Comparison of ENCODE assay signal across 8 cellular contexts in genomic region chr1:179229214-179230140, GRCh38. TPM values are rescaled to one million over a fixed set of nuclear protein-coding genes. Genes with fewer than 3 reads are reported as not detected.
A peak's percentile ranks its signal among the peaks of the same experiment; 100 is the strongest.
DNase-seq lines count a peak whose midpoint lies in the region; ATAC-seq and TF ChIP-seq lines count a peak whose summit lies in the region.

Gene ABL2, minus strand, starts transcription at chr1:179229677. Its CDS starts 280 bp downstream, at chr1:179229397.

- H3K36me3 ChIP-seq in BE2C = peaks cover 8% of the 10 kb centered on the region
- H3K36me3 ChIP-seq in neuronal stem cell (replicated peaks in 1 of 2; ENCODE audit: control insufficient read depth in 2 of 2, insufficient read depth in 2 of 2, low read length in 2 of 2) = peaks cover 3 to 17% of the 10 kb centered on the region in 2 donors
- H3K36me3 ChIP-seq in suprapubic skin = no peaks in the 10 kb centered on the region

- no peak within 1 kb of the TSS for H4K91ac ChIP-seq in neuronal stem cell (ENCODE audit: low read depth, low read length, poor library complexity)

- H2AFZ ChIP-seq in neuronal stem cell (ENCODE audit: low read length) = peak within 1 kb of the TSS; percentile 96

- ATAC-seq in HG03442 (IDR thresholded peaks at IDR 0.05; ENCODE audit: unreplicated experiment) = peak; percentile 55

- H3K4me1 ChIP-seq in BE2C = no peaks in the 10 kb centered on the region; the same call in 1 of the 2 replicates
- H3K4me1 ChIP-seq in neuronal stem cell (ENCODE audit: control insufficient read depth in 2 of 2, insufficient read depth in 1 of 2, low read depth in 1 of 2, low read length in 2 of 2) = peaks cover 2 to 4% of the 10 kb centered on the region in 2 donors
- H3K4me1 ChIP-seq in suprapubic skin = peaks cover 24% of the 10 kb centered on the region

- peak within 1 kb of the TSS; percentile 98 for H3K18ac ChIP-seq in neuronal stem cell (ENCODE audit: low read length)

- H3K14ac ChIP-seq in neuronal stem cell (ENCODE audit: low read length) = peak within 1 kb of the TSS; percentile 82

- H3K27ac ChIP-seq in neuronal stem cell (replicated peaks; ENCODE audit: low read length) (peak within 1 kb of the TSS; percentile 89), suprapubic skin (peak within 1 kb of the TSS; percentile 87)

- TF ChIP-seq CTCF in BE2C (IDR thresholded peaks at IDR 0.05; ENCODE audit: low read depth, low read length) (no peak), fibroblast of the aortic adventitia (IDR thresholded peaks at IDR 0.05; ENCODE audit: insufficient read depth, low read length) (no peak), suprapubic skin (IDR thresholded peaks at IDR 0.05) (no peak)

- H3K9ac ChIP-seq in neuronal stem cell (ENCODE audit: low read depth, low read length, poor library complexity) = peak within 1 kb of the TSS; percentile 93

- peak within 1 kb of the TSS; percentile 56 for H2AK5ac ChIP-seq in neuronal stem cell (ENCODE audit: low read depth, low read length)

- TF ChIP-seq POLR2A in GM19193 (IDR thresholded peaks at IDR 0.05; ENCODE audit: extremely low read depth, insufficient read depth, insufficient read length) = peak; percentile 51
- no peak for TF ChIP-seq POLR2A in suprapubic skin (IDR thresholded peaks at IDR 0.05)

- peak within 1 kb of the TSS; percentile 85 for H2BK120ac ChIP-seq in neuronal stem cell (ENCODE audit: low read depth, low read length)

- peak within 1 kb of the TSS; percentile 97 for H2BK5ac ChIP-seq in neuronal stem cell (ENCODE audit: low read length)

- no peak within 1 kb of the TSS for H3K4ac ChIP-seq in neuronal stem cell (ENCODE audit: low read length)

- TF ChIP-seq EP300 in suprapubic skin (IDR thresholded peaks at IDR 0.05) = no peak

- H2BK15ac ChIP-seq in neuronal stem cell (ENCODE audit: low read length) = peak within 1 kb of the TSS; percentile 94

- H3K27me3 ChIP-seq in BE2C (no peaks in the 10 kb centered on the region), neuronal stem cell (ENCODE audit: control insufficient read depth in 3 of 3, insufficient read depth in 3 of 3, low read depth in 1 of 3, low read length in 3 of 3) (no peaks in the 10 kb centered on the region), suprapubic skin (no peaks in the 10 kb centered on the region)

- H3K79me1 ChIP-seq in neuronal stem cell (ENCODE audit: low read depth, low read length) = peaks cover 2% of the 10 kb centered on the region

- DNase-seq in BE2C = peak; percentile 62
- DNase-seq in OCI-M1 (lab: John Stamatoyannopoulos, UW) = peak; percentile 65
- peak; percentile 32 for DNase-seq in activated T-helper 9 cell treated with anti-CD3 and anti-CD28 coated beads, Interleukin-2, amount 50 U/mL, for 16 hours (ENCODE audit: low read depth)
- peak; percentile 6 for DNase-seq in fibroblast of the aortic adventitia (ENCODE audit: low read depth)
- DNase-seq in neuronal stem cell (ENCODE audit: low spot score) = peak; percentile 72
- DNase-seq in suprapubic skin (ENCODE audit: low spot score in 2 of 2) = peak; percentile 70 to 80

- no CpG with 5 or more reads among the region's 94 CpGs for WGBS in neuronal stem cell (ENCODE audit: extremely low coverage in 2 of 2, insufficient read length in 2 of 2, insufficient replicate concordance in 1 of 2), 2 donors
- WGBS in suprapubic skin = 0% methylated on average over 16 of the region's 94 CpGs

- peak within 1 kb of the TSS; percentile 90 for H3K23ac ChIP-seq in neuronal stem cell (ENCODE audit: low read depth, low read length, poor library complexity)

- H4K8ac ChIP-seq in neuronal stem cell (ENCODE audit: low read depth, low read length) = no peak within 1 kb of the TSS

- H3K4me3 ChIP-seq in BE2C (ENCODE audit: low read depth, low read length) (peak within 1 kb of the TSS; percentile 80), fibroblast of the aortic adventitia (ENCODE audit: low read depth, low read length) (peak within 1 kb of the TSS; percentile 83), neuronal stem cell (ENCODE audit: low read length in 2 of 2) (peak within 1 kb of the TSS; percentile 74 to 98), suprapubic skin (peak within 1 kb of the TSS; percentile 99)

- H3K4me2 ChIP-seq in neuronal stem cell (ENCODE audit: insufficient read depth, low read length, poor library complexity, severe bottlenecking) = peak within 1 kb of the TSS; percentile 79

- peak within 1 kb of the TSS; percentile 70 for H2BK12ac ChIP-seq in neuronal stem cell (ENCODE audit: low read length)

- H3K9me3 ChIP-seq in BE2C (no peaks in the 10 kb centered on the region), neuronal stem cell (replicated peaks in 1 of 2; ENCODE audit: control insufficient read depth in 2 of 2, insufficient read depth in 1 of 2, low read depth in 1 of 2, low read length in 2 of 2) (no peaks in the 10 kb centered on the region), suprapubic skin (no peaks in the 10 kb centered on the region)

RNA-seq across cellular contexts. Expression of gene ABL2, which starts in this region (rescaled TPM):
- 8.7 TPM for polyA plus RNA-seq in BE2C (2012; ENCODE audit: insufficient read depth, insufficient read length, low read depth)
- total RNA-seq in fibroblast of the aortic adventitia (ENCODE audit: low replicate concordance) (29.0 and 67.2 TPM in 2 replicates), suprapubic skin (10 to 100 TPM in 3 of 4 donors, 1 to 10 TPM in 1; 6.8 to 22.2 (median 12.2) TPM)
- polyA plus RNA-seq in neuronal stem cell (2013, experiment 1 of 2) = 7.8 TPM
- polyA plus RNA-seq in neuronal stem cell (2013, experiment 2 of 2) = 8.4 TPM

Comparison
In these comparisons a context has a peak if more than half of its experiments do, and no peak if none do; other contexts are left out.
1. Peak in every context shown above with its lines: DNase-seq, ATAC-seq, H3K4me3 ChIP-seq and H3K27ac ChIP-seq.
2. DNase-seq: peak in every context shown above with its lines; median percentile 75 in suprapubic skin; 72 in neuronal stem cell; 65 in OCI-M1; 62 in BE2C; 32 in activated T-helper 9 cell treated with anti-CD3 and anti-CD28 coated beads, Interleukin-2, amount 50 U/mL, for 16 hours; 6 in fibroblast of the aortic adventitia.